26 cellular contexts compared by ENCODE assay signal in genomic region chr16:72128701-72129100, GRCh38. TPM values are rescaled to one million over a fixed set of nuclear protein-coding genes. Genes with fewer than 3 reads are reported as not detected.
"Had no signal": no experiment of that assay in that cellular context is flagged by ENCODE, and none has a peak within 500 bp of the region (broad histone marks: within the 10 kb centered on the region; RNA-seq: fewer than 3 reads in every experiment).

No MANE protein-coding gene starts in this region.

- H3K4me3 Mint-ChIP-seq: activated CD4-positive, alpha-beta T cell treated with anti-CD3 and anti-CD28 coated beads, Interleukin-2, amount 10 ng/mL, durations not matched to agents 24 days and 14 days; activated CD8-positive, alpha-beta T cell treated with anti-CD3 and anti-CD28 coated beads for 36 hours; activated naive CD4-positive, alpha-beta T cell treated with anti-CD3 and anti-CD28 coated beads for 36 hours had no signal

- H3K4me1 ChIP-seq: breast epithelium had no signal

- H3K27me3 Mint-ChIP-seq: activated CD8-positive, alpha-beta T cell treated with anti-CD3 and anti-CD28 coated beads for 36 hours had no signal

- H3K4me1 Mint-ChIP-seq: activated CD4-positive, alpha-beta T cell treated with anti-CD3 and anti-CD28 coated beads, Interleukin-2, amount 10 ng/mL, durations not matched to agents 24 days and 14 days had no signal

- ATAC-seq: activated CD8-positive, alpha-beta T cell treated with anti-CD3 and anti-CD28 coated beads for 36 hours; activated naive CD4-positive, alpha-beta T cell treated with anti-CD3 and anti-CD28 coated beads, Interleukin-2, amount 50 U/mL, for 72 hours; body of pancreas had no signal

- H3K36me3 ChIP-seq: adrenal gland, breast epithelium, WERI-Rb-1 had no signal

- H3K4me3 ChIP-seq: adrenal gland, body of pancreas, breast epithelium had no signal

- H3K27ac ChIP-seq: adrenal gland, body of pancreas, breast epithelium, WERI-Rb-1 had no signal

- H3K36me3 Mint-ChIP-seq: activated naive CD4-positive, alpha-beta T cell treated with anti-CD3 and anti-CD28 coated beads, Interleukin-2, amount 50 U/mL, for 72 hours had no signal

- H3K27me3 ChIP-seq: adrenal gland, body of pancreas, breast epithelium had no signal

- DNase-seq: activated CD4-positive, alpha-beta T cell treated with anti-CD3 and anti-CD28 coated beads, Interleukin-2, amount 10 ng/mL, durations not matched to agents 24 days and 14 days; activated CD4-positive, alpha-beta T cell treated with anti-CD3 and anti-CD28 coated beads, Interleukin-2, amount 50 U/mL, for 4 hours; activated CD8-positive, alpha-beta T cell treated with anti-CD3 and anti-CD28 coated beads for 36 hours; activated gamma-delta T cell treated with Interleukin-2 at 50 U/mL for 16 hours; activated naive CD4-positive, alpha-beta T cell treated with anti-CD3 and anti-CD28 coated beads for 36 hours; activated T-cell treated with anti-CD3 and anti-CD28 coated beads, Interleukin-2, amount 50 U/mL, for 1 hour; adrenal gland; body of pancreas; KG1; MM.1S; MV-4-11; NCI-H1092; NCI-H1436 treated with DMSO at 0.1 percent for 48 hours; NCI-H1694 treated with DMSO at 0.1 percent for 48 hours; NCI-H2029; NCI-H345; NCI-H524 treated with DMSO at 0.1 percent for 48 hours; NK-92 treated with Interleukin-12 subunit alpha and Interleukin-12 subunit beta, amount 100 ng/mL, for 24 hours; Right ventricle myocardium superior; SW 1271; T-helper 1 cell; T1000; WERI-Rb-1 had no signal

- H3K27ac Mint-ChIP-seq: activated CD4-positive, alpha-beta T cell treated with anti-CD3 and anti-CD28 coated beads, Interleukin-2, amount 10 ng/mL, durations not matched to agents 24 days and 14 days; activated CD8-positive, alpha-beta T cell treated with anti-CD3 and anti-CD28 coated beads for 36 hours; activated naive CD4-positive, alpha-beta T cell treated with anti-CD3 and anti-CD28 coated beads for 36 hours; activated naive CD4-positive, alpha-beta T cell treated with anti-CD3 and anti-CD28 coated beads, Interleukin-2, amount 50 U/mL, for 72 hours; activated T-helper 2 cell treated with anti-CD3 and anti-CD28 coated beads, Interferon-gamma antibody, Interleukin-2, Interleukin-4, amounts not matched to agents 10 μg/mL and 5 μg/mL and 100 μg/mL, durations not matched to agents 14 hours and 24 hours and 36 hours had no signal

- H3K9me3 Mint-ChIP-seq: activated CD4-positive, alpha-beta T cell treated with anti-CD3 and anti-CD28 coated beads, Interleukin-2, amount 10 ng/mL, durations not matched to agents 24 days and 14 days; activated CD8-positive, alpha-beta T cell treated with anti-CD3 and anti-CD28 coated beads for 36 hours; activated naive CD4-positive, alpha-beta T cell treated with anti-CD3 and anti-CD28 coated beads for 36 hours; activated naive CD4-positive, alpha-beta T cell treated with anti-CD3 and anti-CD28 coated beads, Interleukin-2, amount 50 U/mL, for 72 hours; activated T-helper 2 cell treated with anti-CD3 and anti-CD28 coated beads, Interferon-gamma antibody, Interleukin-2, Interleukin-4, amounts not matched to agents 10 μg/mL and 5 μg/mL and 100 μg/mL, durations not matched to agents 14 hours and 24 hours and 36 hours had no signal

RNA-seq across cellular contexts. Expression of gene PMFBP1, which starts 43.3 kb away (rescaled TPM):
- total RNA-seq: activated T-helper 2 cell treated with anti-CD3 and anti-CD28 coated beads, Interferon-gamma antibody, Interleukin-2, Interleukin-4, amounts not matched to agents 10 μg/mL and 5 μg/mL and 100 μg/mL, durations not matched to agents 14 hours and 24 hours and 36 hours had no signal
